ENCODE assay signal across 16 cellular contexts in the genomic region with DNA sequence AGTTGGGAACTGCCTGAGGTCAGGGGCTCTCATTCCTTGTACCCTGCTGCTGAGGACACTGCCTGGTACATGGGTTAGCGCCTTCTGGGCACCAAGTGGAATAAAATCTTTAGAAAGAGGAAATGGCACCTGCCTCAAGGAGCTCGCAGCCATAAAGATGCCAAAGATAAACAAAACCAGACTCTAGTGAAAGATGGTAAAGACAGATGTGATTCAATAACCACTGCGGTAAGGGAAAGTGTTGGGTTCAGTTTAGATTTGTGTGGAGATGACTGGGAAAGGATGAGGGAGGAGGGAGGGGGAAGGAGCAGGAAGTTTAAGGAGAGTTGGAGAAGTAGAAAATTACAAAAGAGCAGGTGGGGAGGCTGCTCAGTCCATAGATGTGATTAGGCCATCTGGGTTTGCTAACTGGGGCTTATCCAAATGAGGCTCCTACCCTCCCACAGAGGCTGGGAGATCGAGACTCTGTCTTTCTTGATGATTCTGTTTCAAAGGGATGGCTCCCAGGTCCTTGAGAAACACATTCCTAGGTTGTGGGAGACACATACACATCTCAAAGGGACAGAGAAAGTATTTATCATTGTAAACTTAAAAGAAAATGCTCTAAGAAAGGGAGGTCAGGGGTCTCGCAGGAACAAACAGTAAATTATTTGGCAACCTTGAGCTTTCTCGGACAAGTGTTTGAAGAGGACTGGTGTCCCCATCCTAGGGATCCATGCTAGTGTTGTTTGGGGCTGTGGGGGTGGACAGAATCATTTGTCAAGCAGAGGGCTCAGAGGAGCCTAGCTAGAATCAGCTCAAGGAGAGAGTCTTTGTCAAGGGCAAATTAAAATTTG.
DNase-seq lines count a peak whose midpoint lies in the region; ATAC-seq, FAIRE-seq and TF ChIP-seq lines count a peak whose summit lies in the region.
"Had no signal": no experiment of that assay in that cellular context is flagged by ENCODE, and none has a peak within 500 bp of the region (broad histone marks: within the 10 kb centered on the region; RNA-seq: fewer than 3 reads in every experiment).

No MANE protein-coding gene starts in this region.

- no peak for FAIRE-seq in HepG2 (lab: Jason Lieb, UNC)

- H3K4me3 Mint-ChIP-seq in endodermal cell: no peak overlapping the region
- H3K4me3 Mint-ChIP-seq: activated T-cell treated with anti-CD3 and anti-CD28 coated beads, Interleukin-2, amount 50 U/mL, for 72 hours had no signal

- H3K27ac Mint-ChIP-seq in endodermal cell: no peak overlapping the region
- H3K27ac Mint-ChIP-seq: activated T-cell treated with anti-CD3 and anti-CD28 coated beads, Interleukin-2, amount 50 U/mL, for 72 hours had no signal

- TF ChIP-seq RAD21 in HepG2 (CRISPR knock-in tag; IDR thresholded peaks at IDR 0.05): no peak

- H3K27me3 ChIP-seq in HepG2 (ENCODE audit: control insufficient read depth in 1 of 2, insufficient read depth in 2 of 2, low read length in 2 of 2): no peaks in the 10 kb centered on the region; a peak in 1 of 5 replicates
- H3K27me3 ChIP-seq in right lobe of liver: no peaks in the 10 kb centered on the region
- H3K27me3 ChIP-seq in endodermal cell (ENCODE audit: control insufficient read depth, insufficient read depth, low read length, poor library complexity, severe bottlenecking): no peaks in the 10 kb centered on the region
- H3K27me3 ChIP-seq: right atrium auricular region, tibial nerve had no signal

- 54% methylated on average over 6 of the region's 6 CpGs for WGBS in HepG2 (ENCODE audit: low lambda C conversion rate)
- WGBS in right lobe of liver (ENCODE audit: insufficient coverage, low coverage, low lambda C conversion rate, missing lambda C conversion rate): 75% methylated on average over 6 of the region's 6 CpGs
- 46 to 60% methylated on average over 5 to 6 of the region's 6 CpGs for WGBS in endodermal cell (ENCODE audit: insufficient coverage in 1 of 2, insufficient read length in 1 of 2), 2 experiments

- peaks cover 19% of the 10 kb centered on the region for H3K4me1 Mint-ChIP-seq in endodermal cell

- no TSS peak for BruUV-seq in HepG2 (replicated peaks; lab: Mats Ljungman, UMichigan)

- H3K27me3 Mint-ChIP-seq in endodermal cell (ENCODE audit: insufficient read depth): no peaks in the 10 kb centered on the region

- no peak for TF ChIP-seq POLR2A in HepG2 (IDR thresholded peaks at IDR 0.05; ENCODE audit: insufficient read depth in 1 of 2, low read depth in 2 of 2, low read length in 2 of 2)
- no peak for TF ChIP-seq POLR2A in right lobe of liver (IDR thresholded peaks at IDR 0.05)

- no peak for TF ChIP-seq CTCF in HepG2 (CRISPR knock-in tag; IDR thresholded peaks at IDR 0.05)
- no peak for TF ChIP-seq CTCF in right lobe of liver (IDR thresholded peaks at IDR 0.05)
- no peak for TF ChIP-seq CTCF in endodermal cell (conservative IDR thresholded peaks at IDR 0.05)

- H3K9me3 ChIP-seq in HepG2 (ENCODE audit: low read length): no peaks in the 10 kb centered on the region
- H3K9me3 ChIP-seq in right lobe of liver: no peaks in the 10 kb centered on the region
- no peaks in the 10 kb centered on the region for H3K9me3 ChIP-seq in endodermal cell (ENCODE audit: control insufficient read depth, low read length)
- H3K9me3 ChIP-seq: right atrium auricular region, tibial nerve had no signal

- DNase-seq in HepG2 (ENCODE audit: low spot score) (peak; percentile 17), right lobe of liver (no peak), MV-4-11 (lab: John Stamatoyannopoulos, UW) (peak; percentile 19), endodermal cell (no peak), NCI-H128 (lab: John Stamatoyannopoulos, UW; ENCODE audit: unreplicated experiment) (no peak)
- DNase-seq in stimulated activated CD4-positive, alpha-beta T cell treated with anti-CD3 and anti-CD28 coated beads, Interleukin-4, amount 100 ng/mL, for 24 hours: no peak
- DNase-seq: activated T-cell treated with anti-CD3 and anti-CD28 coated beads, Interleukin-2, amount 50 U/mL, for 72 hours; AML-193; mammary epithelial cell; NCI-H1417 had no signal

- H3K4me3 ChIP-seq in HepG2 (replicated peaks in 1 of 3; ENCODE audit: insufficient read depth in 1 of 3, low read depth in 2 of 3, low read length in 3 of 3) (no peak overlapping the region), right lobe of liver (no peak overlapping the region), endodermal cell (ENCODE audit: low read length) (no peak overlapping the region)
- H3K4me3 ChIP-seq: right atrium auricular region, tibial nerve had no signal

- no peak overlapping the region for H2AFZ ChIP-seq in HepG2 (ENCODE audit: low read length)

- no peaks in the 10 kb centered on the region for H4K20me1 ChIP-seq in HepG2 (ENCODE audit: insufficient read depth, low read length)

- H3K4me2 ChIP-seq in HepG2 (ENCODE audit: low read depth, low read length): no peak overlapping the region

- H3K36me3 ChIP-seq in HepG2 (replicated peaks in 1 of 2; ENCODE audit: control insufficient read depth in 1 of 2, insufficient read depth in 2 of 2, low read length in 2 of 2) (0 out of 5 replicates have a peak, but pooled peaks cover 0 to 5% of the 10 kb centered on the region in 2 experiments), right lobe of liver (peaks cover 0 to 56% (median 1%) of the 10 kb centered on the region in 4 donors), endodermal cell (ENCODE audit: control insufficient read depth, insufficient read depth, low read length) (no peaks in the 10 kb centered on the region)

- peaks cover 7% of the 10 kb centered on the region for H3K36me3 Mint-ChIP-seq in endodermal cell (ENCODE audit: low read depth)

- H3K9ac ChIP-seq in HepG2 (ENCODE audit: insufficient read depth, low read depth, low read length) (no peak overlapping the region), endodermal cell (ENCODE audit: extremely low read depth, low read length, poor library complexity, severe bottlenecking) (no peak overlapping the region)

- peaks cover 21% of the 10 kb centered on the region for H3K4me1 ChIP-seq in HepG2 (ENCODE audit: insufficient read depth, low read length)
- no peaks in the 10 kb centered on the region for H3K4me1 ChIP-seq in right lobe of liver
- peaks cover 5% of the 10 kb centered on the region for H3K4me1 ChIP-seq in endodermal cell (ENCODE audit: control insufficient read depth, insufficient read depth, low read length)
- H3K4me1 ChIP-seq: right atrium auricular region, tibial nerve had no signal

- intact Hi-C loops in HepG2 (cut with micrococcal nuclease; ENCODE audit: unreplicated experiment): no loop called here
- intact Hi-C loops in right lobe of liver (cut with DNase I): no loop called here

- H3K27ac ChIP-seq in HepG2 (ENCODE audit: extremely low read length, insufficient read depth, low read length) (no peak overlapping the region), right lobe of liver (no peak overlapping the region), endodermal cell (ENCODE audit: low read depth, low read length) (peak overlapping the region; percentile 38)
- H3K27ac ChIP-seq: right atrium auricular region had no signal

- TF ChIP-seq EP300 in HepG2 (IDR thresholded peaks at IDR 0.05; ENCODE audit: low read depth in 2 of 2, low read length in 2 of 2): peak in 1 of 2 experiments; percentile 44; a peak in 1 of 4 replicates
- TF ChIP-seq EP300 in HepG2 (CRISPR knock-in tag; IDR thresholded peaks at IDR 0.05; ENCODE audit: borderline replicate concordance): no peak

- CTCF ChIA-PET in HepG2 (lab: Yijun Ruan, JAX; ENCODE audit: low intra/inter-chr PET ratio, low total read pairs): no interaction called here

- in situ Hi-C loops in HepG2 (cut with HindIII; ENCODE audit: extremely low pct_ligation_motif_present, low pct_unique_long_range_greater_than_20kb): no loop called here

- no peaks in the 10 kb centered on the region for H3K79me2 ChIP-seq in HepG2 (ENCODE audit: insufficient read depth, low read length)

- H3K9me3 Mint-ChIP-seq in endodermal cell: no peaks in the 10 kb centered on the region
- H3K9me3 Mint-ChIP-seq: activated T-cell treated with anti-CD3 and anti-CD28 coated beads, Interleukin-2, amount 50 U/mL, for 72 hours had no signal

- ATAC-seq in HepG2 (peak; percentile 87), right lobe of liver (no peak), HG03457 (IDR thresholded peaks at IDR 0.05; ENCODE audit: unreplicated experiment) (no peak), GM18867 (IDR thresholded peaks at IDR 0.05; ENCODE audit: unreplicated experiment) (no peak)
- ATAC-seq: HCT116, Panc1 had no signal

- POLR2A ChIA-PET in HepG2 (lab: Yijun Ruan, JAX): interaction anchor here (1.0 to 1.1 kb wide), 3 partner anchors 12 to 66 kb away, joined by 3 to 6 read pairs (median 4); a partner anchor contains a TSS

TF ChIP-seq in HepG2, 621 proteins besides CTCF, POLR2A, EP300 and RAD21 (continues in another document):
- TF ChIP-seq CBX5 (CRISPR knock-in tag; IDR thresholded peaks at IDR 0.05; ENCODE audit: borderline replicate concordance) (no peak), ZNF619 (CRISPR knock-in tag; IDR thresholded peaks at IDR 0.05) (no peak), ZSCAN21 (CRISPR knock-in tag; IDR thresholded peaks at IDR 0.05; ENCODE audit: borderline replicate concordance) (no peak), MLLT10 (CRISPR knock-in tag; IDR thresholded peaks at IDR 0.05) (no peak), NR2F6 (IDR thresholded peaks at IDR 0.05) (peak; percentile 65), NR2F6 (CRISPR knock-in tag; IDR thresholded peaks at IDR 0.05) (0 out of 2 replicates have a peak, but pooled peaks have one; percentile 24), ZNF772 (CRISPR knock-in tag; IDR thresholded peaks at IDR 0.05) (no peak), SRF (IDR thresholded peaks at IDR 0.05; ENCODE audit: low read depth, low read length) (no peak), ZBTB8A (CRISPR knock-in tag; IDR thresholded peaks at IDR 0.05; ENCODE audit: borderline replicate concordance, low read depth) (no peak)
- TF ChIP-seq, protein P1, sequence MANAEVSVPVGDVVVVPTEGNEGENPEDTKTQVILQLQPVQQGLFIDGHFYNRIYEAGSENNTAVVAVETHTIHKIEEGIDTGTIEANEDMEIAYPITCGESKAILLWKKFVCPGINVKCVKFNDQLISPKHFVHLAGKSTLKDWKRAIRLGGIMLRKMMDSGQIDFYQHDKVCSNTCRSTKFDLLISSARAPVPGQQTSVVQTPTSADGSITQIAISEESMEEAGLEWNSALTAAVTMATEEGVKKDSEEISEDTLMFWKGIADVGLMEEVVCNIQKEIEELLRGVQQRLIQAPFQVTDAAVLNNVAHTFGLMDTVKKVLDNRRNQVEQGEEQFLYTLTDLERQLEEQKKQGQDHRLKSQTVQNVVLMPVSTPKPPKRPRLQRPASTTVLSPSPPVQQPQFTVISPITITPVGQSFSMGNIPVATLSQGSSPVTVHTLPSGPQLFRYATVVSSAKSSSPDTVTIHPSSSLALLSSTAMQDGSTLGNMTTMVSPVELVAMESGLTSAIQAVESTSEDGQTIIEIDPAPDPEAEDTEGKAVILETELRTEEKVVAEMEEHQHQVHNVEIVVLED (CRISPR knock-in tag; IDR thresholded peaks at IDR 0.05; ENCODE audit: borderline replicate concordance): no peak
- TF ChIP-seq, protein P2, sequence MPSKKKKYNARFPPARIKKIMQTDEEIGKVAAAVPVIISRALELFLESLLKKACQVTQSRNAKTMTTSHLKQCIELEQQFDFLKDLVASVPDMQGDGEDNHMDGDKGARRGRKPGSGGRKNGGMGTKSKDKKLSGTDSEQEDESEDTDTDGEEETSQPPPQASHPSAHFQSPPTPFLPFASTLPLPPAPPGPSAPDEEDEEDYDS (CRISPR knock-in tag; IDR thresholded peaks at IDR 0.05): no peak

Comparison
In these comparisons a context has a peak if more than half of its experiments do, and no peak if none do; other contexts are left out.
1. DNase-seq: peak in HepG2 (single experiment) and MV-4-11 (single experiment); none in right lobe of liver (0 of 3), endodermal cell (single experiment), NCI-H128 (single experiment) and stimulated activated CD4-positive, alpha-beta T cell treated with anti-CD3 and anti-CD28 coated beads, Interleukin-4, amount 100 ng/mL, for 24 hours (single experiment).